Comparison of ENCODE assay signal across 3 cellular contexts in the genomic region with DNA sequence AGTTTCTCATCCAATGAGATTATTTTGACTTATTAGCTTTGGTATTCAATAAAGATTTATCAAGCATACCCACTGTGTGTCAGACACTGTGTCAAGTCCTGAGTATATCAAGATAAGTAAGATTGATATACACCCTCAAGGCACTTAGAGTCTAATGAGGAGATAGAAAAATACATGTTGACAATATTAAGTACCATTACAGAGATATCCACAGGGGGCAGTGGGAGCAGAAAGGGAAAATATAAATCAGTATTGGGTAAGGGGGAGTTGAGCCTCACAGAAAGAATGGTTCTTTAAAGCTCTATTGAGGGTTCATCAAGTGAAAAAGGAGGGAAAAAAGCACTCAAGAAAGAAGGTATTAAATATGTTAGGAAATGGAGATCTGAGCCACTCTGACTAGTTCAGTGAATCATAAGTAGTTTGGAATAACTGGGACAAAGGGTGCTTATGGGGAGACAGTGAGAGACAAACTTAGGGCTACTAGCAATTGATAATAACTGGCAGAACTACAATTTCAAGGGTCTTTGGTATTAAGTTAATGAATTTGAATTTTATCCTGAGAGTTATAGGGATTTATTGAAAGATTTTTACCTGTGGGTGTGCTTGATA.
TF ChIP-seq lines count a peak whose summit lies in the region.

No MANE protein-coding gene starts in this region.

TF ChIP-seq in SK-N-SH, 30 proteins besides CTCF, POLR2A, EP300 and RAD21 (continued from another document):
- TF ChIP-seq TAF1 (IDR thresholded peaks at IDR 0.05; ENCODE audit: borderline replicate concordance, low read depth, low read length) (no peak), NRF1 (IDR thresholded peaks at IDR 0.05; ENCODE audit: low read depth, low read length) (no peak), ELF1 (IDR thresholded peaks at IDR 0.05) (no peak), MEF2A (IDR thresholded peaks at IDR 0.05; ENCODE audit: borderline replicate concordance, low read depth) (no peak), MXI1 (IDR thresholded peaks at IDR 0.05; ENCODE audit: low read depth, low read length) (no peak), EZH2phosphoT487 (IDR thresholded peaks at IDR 0.05; ENCODE audit: borderline replicate concordance, low read depth) (no peak), SIN3A (IDR thresholded peaks at IDR 0.05; ENCODE audit: borderline replicate concordance, low read depth, low read length) (no peak), YY1 (IDR thresholded peaks at IDR 0.05; ENCODE audit: low read depth) (no peak), POLR2AphosphoS5 (IDR thresholded peaks at IDR 0.05; ENCODE audit: low read depth, low read length) (no peak)
- TF ChIP-seq, protein P1, sequence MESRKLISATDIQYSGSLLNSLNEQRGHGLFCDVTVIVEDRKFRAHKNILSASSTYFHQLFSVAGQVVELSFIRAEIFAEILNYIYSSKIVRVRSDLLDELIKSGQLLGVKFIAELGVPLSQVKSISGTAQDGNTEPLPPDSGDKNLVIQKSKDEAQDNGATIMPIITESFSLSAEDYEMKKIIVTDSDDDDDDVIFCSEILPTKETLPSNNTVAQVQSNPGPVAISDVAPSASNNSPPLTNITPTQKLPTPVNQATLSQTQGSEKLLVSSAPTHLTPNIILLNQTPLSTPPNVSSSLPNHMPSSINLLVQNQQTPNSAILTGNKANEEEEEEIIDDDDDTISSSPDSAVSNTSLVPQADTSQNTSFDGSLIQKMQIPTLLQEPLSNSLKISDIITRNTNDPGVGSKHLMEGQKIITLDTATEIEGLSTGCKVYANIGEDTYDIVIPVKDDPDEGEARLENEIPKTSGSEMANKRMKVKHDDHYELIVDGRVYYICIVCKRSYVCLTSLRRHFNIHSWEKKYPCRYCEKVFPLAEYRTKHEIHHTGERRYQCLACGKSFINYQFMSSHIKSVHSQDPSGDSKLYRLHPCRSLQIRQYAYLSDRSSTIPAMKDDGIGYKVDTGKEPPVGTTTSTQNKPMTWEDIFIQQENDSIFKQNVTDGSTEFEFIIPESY (IDR thresholded peaks at IDR 0.05; ENCODE audit: borderline replicate concordance, low read depth): no peak
- TF ChIP-seq, protein P2, sequence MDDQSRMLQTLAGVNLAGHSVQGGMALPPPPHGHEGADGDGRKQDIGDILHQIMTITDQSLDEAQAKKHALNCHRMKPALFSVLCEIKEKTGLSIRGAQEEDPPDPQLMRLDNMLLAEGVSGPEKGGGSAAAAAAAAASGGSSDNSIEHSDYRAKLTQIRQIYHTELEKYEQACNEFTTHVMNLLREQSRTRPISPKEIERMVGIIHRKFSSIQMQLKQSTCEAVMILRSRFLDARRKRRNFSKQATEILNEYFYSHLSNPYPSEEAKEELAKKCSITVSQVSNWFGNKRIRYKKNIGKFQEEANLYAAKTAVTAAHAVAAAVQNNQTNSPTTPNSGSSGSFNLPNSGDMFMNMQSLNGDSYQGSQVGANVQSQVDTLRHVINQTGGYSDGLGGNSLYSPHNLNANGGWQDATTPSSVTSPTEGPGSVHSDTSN (IDR thresholded peaks at IDR 0.05): no peak

TF ChIP-seq in SK-N-SH treated with all-trans-retinoic acid at 6 μM for 48 hours, 23 proteins besides CTCF, POLR2A, EP300 and RAD21:
- TF ChIP-seq, protein P3, sequence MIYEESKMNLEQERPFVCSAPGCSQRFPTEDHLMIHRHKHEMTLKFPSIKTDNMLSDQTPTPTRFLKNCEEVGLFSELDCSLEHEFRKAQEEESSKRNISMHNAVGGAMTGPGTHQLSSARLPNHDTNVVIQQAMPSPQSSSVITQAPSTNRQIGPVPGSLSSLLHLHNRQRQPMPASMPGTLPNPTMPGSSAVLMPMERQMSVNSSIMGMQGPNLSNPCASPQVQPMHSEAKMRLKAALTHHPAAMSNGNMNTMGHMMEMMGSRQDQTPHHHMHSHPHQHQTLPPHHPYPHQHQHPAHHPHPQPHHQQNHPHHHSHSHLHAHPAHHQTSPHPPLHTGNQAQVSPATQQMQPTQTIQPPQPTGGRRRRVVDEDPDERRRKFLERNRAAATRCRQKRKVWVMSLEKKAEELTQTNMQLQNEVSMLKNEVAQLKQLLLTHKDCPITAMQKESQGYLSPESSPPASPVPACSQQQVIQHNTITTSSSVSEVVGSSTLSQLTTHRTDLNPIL (CRISPR knock-in tag; IDR thresholded peaks at IDR 0.05; ENCODE audit: low read depth): no peak
- no peak for TF ChIP-seq CSDC2 (CRISPR knock-in tag; IDR thresholded peaks at IDR 0.05)
- no peak for TF ChIP-seq BACH2 (CRISPR knock-in tag; IDR thresholded peaks at IDR 0.05; ENCODE audit: borderline replicate concordance)
- TF ChIP-seq ARNTL (CRISPR knock-in tag; IDR thresholded peaks at IDR 0.05; ENCODE audit: borderline replicate concordance, low read depth): no peak
- no peak for TF ChIP-seq ZNF565 (CRISPR knock-in tag; conservative IDR thresholded peaks at IDR 0.05; ENCODE audit: low read depth)
- TF ChIP-seq ZNF8 (CRISPR knock-in tag; IDR thresholded peaks at IDR 0.05): no peak
- no peak for TF ChIP-seq ESRRG (CRISPR knock-in tag; IDR thresholded peaks at IDR 0.05)

TF ChIP-seq in HEK293T, 16 proteins besides CTCF, POLR2A, EP300 and RAD21 (continued from another document):
- TF ChIP-seq FOXA1 (IDR thresholded peaks at IDR 0.05): no peak
